18 cellular contexts compared by ENCODE assay signal in genomic region chr11:36054628-36055027, GRCh38.
DNase-seq lines count a peak whose midpoint lies in the region; ATAC-seq, FAIRE-seq and TF ChIP-seq lines count a peak whose summit lies in the region.
"Had no signal": no experiment of that assay in that cellular context is flagged by ENCODE, and none has a peak within 500 bp of the region (broad histone marks: within the 10 kb centered on the region; RNA-seq: fewer than 3 reads in every experiment).

No MANE protein-coding gene starts in this region.

- CTCF ChIA-PET in HEK293 (lab: Yijun Ruan, JAX), result interaction anchor here (0.7 kb wide), 1 partner anchor 106 kb away, joined by 4 read pairs; no protein-coding TSS in a partner anchor
- CTCF ChIA-PET in GM12878 (lab: Yijun Ruan, JAX), result interaction anchor here (2.6 kb wide), 1 partner anchor 233 kb away, joined by 22 read pairs; no protein-coding TSS in a partner anchor

- peak overlapping the region; percentile 39 for H3K27ac Mint-ChIP-seq in mesothelial cell of epicardium
- H3K27ac Mint-ChIP-seq: CD14-positive monocyte; CD4-positive, alpha-beta memory T cell had no signal

- no peak overlapping the region for H3K9ac ChIP-seq in GM12878 (ENCODE audit: control insufficient read depth, insufficient read depth, low read length)
- H3K9ac ChIP-seq: BLaER1 had no signal

- RAD21 ChIA-PET in GM12878 (lab: Charles Lee; ENCODE audit: unreplicated experiment), result no interaction called here

- H3K27me3 Mint-ChIP-seq in mesothelial cell of epicardium (ENCODE audit: low read depth), result no peaks in the 10 kb centered on the region

- DNase-seq in GM12878 (ENCODE audit: low read depth, low spot score), result no peak
- DNase-seq in mesothelial cell of epicardium (ENCODE audit: low spot score in 2 of 2, unreplicated experiment in 2 of 2), result no peak
- DNase-seq in urothelium cell line (ENCODE audit: low spot score), result no peak
- no peak for DNase-seq in breast epithelium (ENCODE audit: low spot score in 2 of 2)
- DNase-seq in stimulated activated CD4-positive, alpha-beta T cell treated with anti-CD3 and anti-CD28 coated beads, Interleukin-1b, Interleukin-23, amount 100 ng/mL, for 48 hours, result no peak
- DNase-seq: 8988T; CD4-positive, alpha-beta memory T cell; DMS153; DMS79 treated with DMSO at 0.1 percent for 48 hours; GF-D8; GOT3; H7; KBM-7 had no signal

- H3K36me3 Mint-ChIP-seq in mesothelial cell of epicardium, result peaks cover 11% of the 10 kb centered on the region
- H3K36me3 Mint-ChIP-seq: CD4-positive, alpha-beta memory T cell had no signal

- peaks cover 43% of the 10 kb centered on the region for H3K4me1 Mint-ChIP-seq in mesothelial cell of epicardium
- H3K4me1 Mint-ChIP-seq: CD4-positive, alpha-beta memory T cell had no signal

- 0% methylated on average over 1 of the region's 1 CpG for WGBS in GM12878 (ENCODE audit: insufficient coverage, insufficient replicate concordance, low lambda C conversion rate, missing lambda C conversion rate)

- no peaks in the 10 kb centered on the region for H4K20me1 ChIP-seq in GM12878 (ENCODE audit: control insufficient read depth, insufficient read depth)

- TF ChIP-seq CTCF in HEK293 (tag by site-specific recombination; IDR thresholded peaks at IDR 0.05) (no peak), GM12878 (IDR thresholded peaks at IDR 0.05 in 2 of 3, conservative IDR thresholded peaks at IDR 0.05 in 1 of 3; ENCODE audit: control insufficient read depth in 2 of 3, extremely low read depth in 1 of 3, insufficient read depth in 1 of 3, low read depth in 3 of 3, low read length in 3 of 3) (no peak), mesothelial cell of epicardium (IDR thresholded peaks at IDR 0.05; ENCODE audit: unreplicated experiment) (no peak), breast epithelium (IDR thresholded peaks at IDR 0.05) (no peak)

- H3K4me1 ChIP-seq in HEK293 (ENCODE audit: control insufficient read depth, insufficient read depth, low read length) (peaks cover 7% of the 10 kb centered on the region), GM12878 (ENCODE audit: control insufficient read depth, insufficient read depth, low read length) (no peaks in the 10 kb centered on the region; the same call in 1 of the 2 replicates), breast epithelium (no peaks in the 10 kb centered on the region)
- H3K4me1 ChIP-seq: BLaER1 had no signal

- TF ChIP-seq POLR2A in GM12878 (IDR thresholded peaks at IDR 0.05; ENCODE audit: low read depth, low read length) (no peak), breast epithelium (IDR thresholded peaks at IDR 0.05) (no peak)

- no peaks in the 10 kb centered on the region for H3K36me3 ChIP-seq in HEK293 (ENCODE audit: control insufficient read depth in 2 of 2, insufficient read depth in 1 of 2, low read length in 2 of 2)
- H3K36me3 ChIP-seq in GM12878 (ENCODE audit: control insufficient read depth in 2 of 2, insufficient read depth in 2 of 2, low read length in 1 of 2), result no peaks in the 10 kb centered on the region; a peak in 1 of 4 replicates
- H3K36me3 ChIP-seq in breast epithelium, result no peaks in the 10 kb centered on the region

- POLR2A ChIA-PET in HEK293 (lab: Yijun Ruan, JAX), result no interaction called here
- POLR2A ChIA-PET in GM12878 (lab: Charles Lee), result no interaction called here

- H3K4me3 ChIP-seq in HEK293 (ENCODE audit: low read depth, low read length) (no peak overlapping the region), GM12878 (no peak overlapping the region), breast epithelium (no peak overlapping the region)
- H3K4me3 ChIP-seq: BLaER1 had no signal

- no peak for ATAC-seq in GM12878
- ATAC-seq in GM18873 (IDR thresholded peaks at IDR 0.05; ENCODE audit: low FRiP score, unreplicated experiment), result no peak
- ATAC-seq: HCT116 had no signal

- H3K9me3 Mint-ChIP-seq in mesothelial cell of epicardium, result peaks cover 9% of the 10 kb centered on the region

- FAIRE-seq in GM12878 (lab: Jason Lieb, UNC), result no peak
- peak; percentile 89 for FAIRE-seq in urothelium cell line (lab: Jason Lieb, UNC)

- in situ Hi-C loops in GM12878 (cut with MboI), result no loop called here

- H3K9me3 ChIP-seq in HEK293 (ENCODE audit: control insufficient read depth, insufficient read depth, low read depth, low read length), result no peaks in the 10 kb centered on the region
- peaks cover 2% of the 10 kb centered on the region; the same call in 1 of the 3 replicates for H3K9me3 ChIP-seq in GM12878 (replicated peaks; ENCODE audit: control insufficient read depth, insufficient read depth, low read length)
- peaks cover 0 to 1% of the 10 kb centered on the region in 2 donors for H3K9me3 ChIP-seq in breast epithelium

- TF ChIP-seq EP300 in GM12878 (IDR thresholded peaks at IDR 0.05; ENCODE audit: borderline replicate concordance in 1 of 2, control insufficient read depth in 1 of 2, low read depth in 2 of 2, low read length in 2 of 2), result no peak

- intact Hi-C loops in GM12878 (cut with micrococcal nuclease; ENCODE audit: unreplicated experiment), result loop anchor here (5.0 kb wide), 2 partner anchors 232 to 437 kb away; partner anchors contain the start of gene FJX1
- intact Hi-C loops in breast epithelium (cut with DNase I; ENCODE audit: low total_unique reads), result no loop called here

- no peak overlapping the region for H2AFZ ChIP-seq in GM12878 (ENCODE audit: control insufficient read depth, low read depth, low read length)

- TF ChIP-seq RAD21 in GM12878 (IDR thresholded peaks at IDR 0.05; ENCODE audit: insufficient read depth, low read depth, low read length), result no peak

- BruUV-seq in GM12878 (replicated peaks; lab: Mats Ljungman, UMichigan), result no TSS peak

- SMC1A ChIA-PET in GM12878 (lab: Charles Lee; ENCODE audit: uncharacterized antibody, unreplicated experiment), result interaction anchor here (0.6 kb wide), 1 partner anchor 1399 kb away, joined by 3 read pairs; no protein-coding TSS in a partner anchor

- H3K27ac ChIP-seq in HEK293 (ENCODE audit: extremely low read depth, low read depth, low read length), result no peak overlapping the region
- H3K27ac ChIP-seq in GM12878 (ENCODE audit: control insufficient read depth, insufficient read depth), result no peak overlapping the region
- H3K27ac ChIP-seq in breast epithelium, result no peak overlapping the region
- H3K27ac ChIP-seq: BLaER1 had no signal

- H3K27me3 ChIP-seq in GM12878 (replicated peaks in 1 of 2; ENCODE audit: control insufficient read depth in 2 of 2, insufficient read depth in 2 of 2, low read length in 1 of 2) (no peaks in the 10 kb centered on the region; a peak in 1 of 4 replicates), breast epithelium (no peaks in the 10 kb centered on the region)
- H3K27me3 ChIP-seq: BLaER1 had no signal

- no peaks in the 10 kb centered on the region for H3K79me2 ChIP-seq in GM12878 (ENCODE audit: control insufficient read depth, insufficient read depth, low read length)

- H3K4me2 ChIP-seq in GM12878 (ENCODE audit: control insufficient read depth, insufficient read depth), result no peak overlapping the region
- H3K4me2 ChIP-seq: BLaER1 had no signal

- no peak overlapping the region for H3K4me3 Mint-ChIP-seq in mesothelial cell of epicardium
- H3K4me3 Mint-ChIP-seq: CD14-positive monocyte; CD4-positive, alpha-beta memory T cell had no signal

TF ChIP-seq in HEK293, 187 proteins besides CTCF, POLR2A, EP300 and RAD21 (continues in another document):
- peak; percentile 99 for TF ChIP-seq ZNF366 (tag by site-specific recombination; conservative IDR thresholded peaks at IDR 0.05)
- TF ChIP-seq ZNF426 (tag by site-specific recombination; IDR thresholded peaks at IDR 0.05), result no peak
- TF ChIP-seq ZNF416 (tag by site-specific recombination; IDR thresholded peaks at IDR 0.05), result no peak
- no peak for TF ChIP-seq ZNF530 (tag by site-specific recombination; IDR thresholded peaks at IDR 0.05; ENCODE audit: low read depth)
- TF ChIP-seq ZBTB17 (tag by site-specific recombination; IDR thresholded peaks at IDR 0.05), result peak; percentile 100

TF ChIP-seq in GM12878, 131 proteins besides CTCF, POLR2A, EP300 and RAD21:
- peak; percentile 24; the same call in 1 of the 2 replicates for TF ChIP-seq EED (IDR thresholded peaks at IDR 0.05; ENCODE audit: low read depth)
- no peak for TF ChIP-seq STAT3 (IDR thresholded peaks at IDR 0.05; ENCODE audit: low read depth, low read length)
